1 cellular context compared by ENCODE assay signal in genomic region chr19:48634424-48635262, GRCh38.
TF ChIP-seq lines count a peak whose summit lies in the region.

No MANE protein-coding gene starts in this region.

TF ChIP-seq in IMR-90, 13 proteins besides CTCF, POLR2A, EP300 and RAD21:
- TF ChIP-seq MAZ (IDR thresholded peaks at IDR 0.05; ENCODE audit: borderline replicate concordance, low read depth, low read length) = peak; percentile 99
- TF ChIP-seq NFE2L2 (IDR thresholded peaks at IDR 0.05; ENCODE audit: low read depth, low read length) = 0 out of 2 replicates have a peak, but pooled peaks have one; percentile 13
- peak; percentile 94 for TF ChIP-seq USF2 (IDR thresholded peaks at IDR 0.05; ENCODE audit: low read depth, low read length)
- peak; percentile 98 for TF ChIP-seq BHLHE40 (IDR thresholded peaks at IDR 0.05; ENCODE audit: low read depth, low read length)
- TF ChIP-seq MXI1 (IDR thresholded peaks at IDR 0.05; ENCODE audit: borderline replicate concordance, low read depth, low read length) = no peak
- no peak for TF ChIP-seq SMC3 (IDR thresholded peaks at IDR 0.05; ENCODE audit: low read depth, low read length)
